22 cellular contexts compared by ENCODE assay signal in genomic region chr11:86905252-86905651, GRCh38.
"Had no signal": no experiment of that assay in that cellular context is flagged by ENCODE, and none has a peak within 500 bp of the region (broad histone marks: within the 10 kb centered on the region; RNA-seq: fewer than 3 reads in every experiment).

No MANE protein-coding gene starts in this region.

- H3K4me1 Mint-ChIP-seq: naive B cell had no signal

- ATAC-seq: esophagus mucosa, gastrocnemius medialis, heart right ventricle, left cardiac atrium, left lung, left ventricle myocardium superior, lower lobe of right lung, mucosa of descending colon had no signal

- H3K9me3 Mint-ChIP-seq: mesothelial cell of epicardium, naive B cell had no signal

- H3K36me3 Mint-ChIP-seq: mesothelial cell of epicardium, naive B cell had no signal

- H3K27ac Mint-ChIP-seq: mesothelial cell of epicardium, naive B cell had no signal

- H3K4me3 Mint-ChIP-seq: mesothelial cell of epicardium, naive B cell had no signal

- DNase-seq: dermis blood vessel endothelial cell; dorsolateral prefrontal cortex; effector CD4-positive, alpha-beta T cell; effector memory CD4-positive, alpha-beta T cell; erythroblast; esophagus squamous epithelium; foreskin fibroblast; foreskin melanocyte; gastrocnemius medialis; glutamatergic neuron; head of caudate nucleus; heart right ventricle; hippocampal formation; left cardiac atrium; left lung; left ventricle myocardium superior; lower lobe of right lung; mesenchymal stem cell; mucosa of descending colon; naive B cell had no signal
